1 cellular context compared by ENCODE assay signal in the genomic region with DNA sequence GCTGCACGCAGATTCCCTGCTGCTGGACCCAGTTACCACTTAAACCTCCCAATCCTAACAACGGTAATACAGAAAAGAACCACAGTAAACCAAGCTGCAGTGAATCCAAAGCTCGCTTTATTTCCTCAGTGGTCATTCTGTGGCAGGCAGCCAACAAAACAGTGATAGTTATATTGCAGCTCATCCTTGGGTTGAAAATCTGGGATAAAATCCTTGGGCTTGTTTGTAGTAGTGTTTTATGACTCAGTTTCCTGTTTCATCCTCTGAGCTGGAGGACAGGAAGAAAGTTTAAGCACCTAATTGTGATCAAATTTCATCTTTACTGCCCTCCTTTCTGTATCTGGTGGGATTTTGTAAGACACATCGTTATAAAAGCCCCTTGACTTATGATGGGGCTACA.
TF ChIP-seq lines count a peak whose summit lies in the region.

No MANE protein-coding gene starts in this region.

TF ChIP-seq in IMR-90, 13 proteins besides CTCF, POLR2A, EP300 and RAD21 (continued from another document):
- TF ChIP-seq, protein P1, sequence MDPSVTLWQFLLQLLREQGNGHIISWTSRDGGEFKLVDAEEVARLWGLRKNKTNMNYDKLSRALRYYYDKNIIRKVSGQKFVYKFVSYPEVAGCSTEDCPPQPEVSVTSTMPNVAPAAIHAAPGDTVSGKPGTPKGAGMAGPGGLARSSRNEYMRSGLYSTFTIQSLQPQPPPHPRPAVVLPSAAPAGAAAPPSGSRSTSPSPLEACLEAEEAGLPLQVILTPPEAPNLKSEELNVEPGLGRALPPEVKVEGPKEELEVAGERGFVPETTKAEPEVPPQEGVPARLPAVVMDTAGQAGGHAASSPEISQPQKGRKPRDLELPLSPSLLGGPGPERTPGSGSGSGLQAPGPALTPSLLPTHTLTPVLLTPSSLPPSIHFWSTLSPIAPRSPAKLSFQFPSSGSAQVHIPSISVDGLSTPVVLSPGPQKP (IDR thresholded peaks at IDR 0.05; ENCODE audit: borderline replicate concordance, low read depth, low read length) = no peak
- no peak for TF ChIP-seq MAFK (IDR thresholded peaks at IDR 0.05; ENCODE audit: low read depth, low read length)
